1 cellular context compared by ENCODE assay signal in genomic region chr18:35104391-35105051, GRCh38.
TF ChIP-seq lines count a peak whose summit lies in the region.

No MANE protein-coding gene starts in this region.

TF ChIP-seq in K562, 482 proteins besides CTCF, POLR2A, EP300 and RAD21 (continued from another document and continues in another):
- TF ChIP-seq ELK3 (CRISPR knock-in tag; IDR thresholded peaks at IDR 0.05): no peak
- TF ChIP-seq ZKSCAN8 (CRISPR knock-in tag; IDR thresholded peaks at IDR 0.05): peak; percentile 56; the same call in 1 of the 2 replicates
- TF ChIP-seq MTF1 (CRISPR knock-in tag; IDR thresholded peaks at IDR 0.05; ENCODE audit: borderline replicate concordance): no peak
- no peak for TF ChIP-seq SNAPC5 (CRISPR knock-in tag; IDR thresholded peaks at IDR 0.05)
- peak; percentile 35; the same call in 1 of the 2 replicates for TF ChIP-seq NFE2 (IDR thresholded peaks at IDR 0.05; ENCODE audit: low read depth)
- no peak for TF ChIP-seq THRAP3 (IDR thresholded peaks at IDR 0.05; ENCODE audit: borderline replicate concordance)
- no peak for TF ChIP-seq ZNF586 (CRISPR knock-in tag; conservative IDR thresholded peaks at IDR 0.05)
- no peak for TF ChIP-seq RNF219 (CRISPR knock-in tag; IDR thresholded peaks at IDR 0.05)
- no peak; the same call in 1 of the 2 replicates for TF ChIP-seq ELF2 (CRISPR knock-in tag; IDR thresholded peaks at IDR 0.05)
- TF ChIP-seq HDAC3 (IDR thresholded peaks at IDR 0.05; ENCODE audit: borderline replicate concordance, partially characterized antibody): no peak
- TF ChIP-seq ZNF589 (CRISPR knock-in tag; IDR thresholded peaks at IDR 0.05; ENCODE audit: low read depth): peak; percentile 82
- TF ChIP-seq KLF16 (IDR thresholded peaks at IDR 0.05): no peak
- TF ChIP-seq HDAC8 (tag; IDR thresholded peaks at IDR 0.05): no peak
- TF ChIP-seq CEBPB (tag; IDR thresholded peaks at IDR 0.05): no peak
- no peak for TF ChIP-seq ARID3B (CRISPR knock-in tag; IDR thresholded peaks at IDR 0.05; ENCODE audit: borderline replicate concordance)
- TF ChIP-seq SMAD4 (CRISPR knock-in tag; conservative IDR thresholded peaks at IDR 0.05): peak; percentile 70
- TF ChIP-seq XRCC4 (IDR thresholded peaks at IDR 0.05; ENCODE audit: extremely low read depth, insufficient read depth, insufficient read length): no peak
- no peak for TF ChIP-seq CHAMP1 (IDR thresholded peaks at IDR 0.05)
- TF ChIP-seq MBD2 (IDR thresholded peaks at IDR 0.05; ENCODE audit: borderline replicate concordance, low read depth): no peak
- TF ChIP-seq ZNF3 (CRISPR knock-in tag; IDR thresholded peaks at IDR 0.05): no peak
- 0 out of 2 replicates have a peak, but pooled peaks have one; percentile 16 for TF ChIP-seq TRIM28 (IDR thresholded peaks at IDR 0.05)
- TF ChIP-seq DPF2 (IDR thresholded peaks at IDR 0.05): peak; percentile 62
- 0 out of 2 replicates have a peak, but pooled peaks have one; percentile 28 for TF ChIP-seq LARP7 (IDR thresholded peaks at IDR 0.05)
- no peak for TF ChIP-seq PTBP1 (IDR thresholded peaks at IDR 0.05; ENCODE audit: low read depth, low read length)
- no peak for TF ChIP-seq HMGN3 (IDR thresholded peaks at IDR 0.05; ENCODE audit: borderline replicate concordance, extremely low read depth, insufficient read length, low read depth, low read length)
- TF ChIP-seq ZSCAN32 (CRISPR knock-in tag; IDR thresholded peaks at IDR 0.05): no peak
- no peak for TF ChIP-seq ZNF444 (CRISPR knock-in tag; IDR thresholded peaks at IDR 0.05)
- no peak for TF ChIP-seq SP2 (IDR thresholded peaks at IDR 0.05; ENCODE audit: extremely low read depth, low read depth, low read length, poor library complexity, severe bottlenecking)
- TF ChIP-seq NR1H2 (CRISPR knock-in tag; IDR thresholded peaks at IDR 0.05): no peak
- no peak for TF ChIP-seq SFPQ (IDR thresholded peaks at IDR 0.05; ENCODE audit: low read depth, low read length)
- peak; percentile 36; the same call in 1 of the 2 replicates for TF ChIP-seq CXXC5 (CRISPR knock-in tag; IDR thresholded peaks at IDR 0.05)
- peak; percentile 47 for TF ChIP-seq ZNF316 (IDR thresholded peaks at IDR 0.05)
- TF ChIP-seq HIVEP1 (CRISPR knock-in tag; IDR thresholded peaks at IDR 0.05): no peak
- TF ChIP-seq PHF8 (IDR thresholded peaks at IDR 0.05; ENCODE audit: borderline replicate concordance, low read length): no peak
- TF ChIP-seq C11orf30 (IDR thresholded peaks at IDR 0.05; ENCODE audit: low read depth): peak; percentile 47; the same call in 1 of the 2 replicates
- TF ChIP-seq CLOCK (CRISPR knock-in tag; IDR thresholded peaks at IDR 0.05; ENCODE audit: borderline replicate concordance): no peak
- 0 out of 2 replicates have a peak, but pooled peaks have one; percentile 15 for TF ChIP-seq DDX20 (tag; IDR thresholded peaks at IDR 0.05; ENCODE audit: low read depth)
- no peak; the same call in 1 of the 2 replicates for TF ChIP-seq HDAC2 (IDR thresholded peaks at IDR 0.05)
- no peak; a peak in 1 of 4 replicates for TF ChIP-seq TRIM24 (IDR thresholded peaks at IDR 0.05)
- TF ChIP-seq MYBL2 (IDR thresholded peaks at IDR 0.05; ENCODE audit: low read depth): no peak
- TF ChIP-seq MYBL2 (CRISPR knock-in tag; IDR thresholded peaks at IDR 0.05; ENCODE audit: borderline replicate concordance): no peak
- no peak for TF ChIP-seq MXI1 (IDR thresholded peaks at IDR 0.05; ENCODE audit: low read depth, low read length)
- TF ChIP-seq ZNF277 (CRISPR knock-in tag; IDR thresholded peaks at IDR 0.05; ENCODE audit: borderline replicate concordance): no peak
- TF ChIP-seq CBFB (CRISPR knock-in tag; IDR thresholded peaks at IDR 0.05): no peak
- TF ChIP-seq FOXP1 (CRISPR knock-in tag; IDR thresholded peaks at IDR 0.05): no peak
- TF ChIP-seq GABPA (tag; conservative IDR thresholded peaks at IDR 0.05; ENCODE audit: low read depth): no peak; the same call in 1 of the 2 replicates
- TF ChIP-seq BACH1 (tag; IDR thresholded peaks at IDR 0.05): peak; percentile 64; the same call in 1 of the 2 replicates
- TF ChIP-seq HDGF (IDR thresholded peaks at IDR 0.05): peak; percentile 44; the same call in 1 of the 2 replicates
- no peak for TF ChIP-seq ZFPM2 (CRISPR knock-in tag; IDR thresholded peaks at IDR 0.05)
- no peak for TF ChIP-seq ZNF436 (CRISPR knock-in tag; IDR thresholded peaks at IDR 0.05)
- no peak for TF ChIP-seq MECOM (CRISPR knock-in tag; IDR thresholded peaks at IDR 0.05)
- TF ChIP-seq ZC3H11A (IDR thresholded peaks at IDR 0.05; ENCODE audit: low read depth, low read length): no peak
- TF ChIP-seq SMARCA4 (IDR thresholded peaks at IDR 0.05): peak; percentile 63
- TF ChIP-seq ESRRA (IDR thresholded peaks at IDR 0.05; ENCODE audit: borderline replicate concordance, low read depth): peak; percentile 75
- TF ChIP-seq CREBBP (IDR thresholded peaks at IDR 0.05; ENCODE audit: low read depth, low read length): no peak
- TF ChIP-seq ZNF282 (CRISPR knock-in tag; IDR thresholded peaks at IDR 0.05): no peak
- TF ChIP-seq RBBP5 (IDR thresholded peaks at IDR 0.05; ENCODE audit: borderline replicate concordance, insufficient read depth, low read length, poor library complexity, severe bottlenecking): no peak
- TF ChIP-seq SRSF7 (optimal IDR thresholded peaks at IDR 0.05; ENCODE audit: low read depth, low read length): no peak
- TF ChIP-seq ZEB2 (IDR thresholded peaks at IDR 0.05): peak; percentile 47; the same call in 1 of the 2 replicates
- no peak; the same call in 1 of the 2 replicates for TF ChIP-seq GMEB1 (CRISPR knock-in tag; IDR thresholded peaks at IDR 0.05)
- no peak for TF ChIP-seq YBX1 (IDR thresholded peaks at IDR 0.05)
- TF ChIP-seq ZNF224 (CRISPR knock-in tag; IDR thresholded peaks at IDR 0.05): no peak
- no peak for TF ChIP-seq SRSF3 (IDR thresholded peaks at IDR 0.05; ENCODE audit: insufficient read depth, low read length)
- no peak for TF ChIP-seq NFIX (CRISPR knock-in tag; IDR thresholded peaks at IDR 0.05; ENCODE audit: low read depth)
- 0 out of 2 replicates have a peak, but pooled peaks have one; percentile 11 for TF ChIP-seq ZNF507 (tag; conservative IDR thresholded peaks at IDR 0.05)
